In the genomic region with DNA sequence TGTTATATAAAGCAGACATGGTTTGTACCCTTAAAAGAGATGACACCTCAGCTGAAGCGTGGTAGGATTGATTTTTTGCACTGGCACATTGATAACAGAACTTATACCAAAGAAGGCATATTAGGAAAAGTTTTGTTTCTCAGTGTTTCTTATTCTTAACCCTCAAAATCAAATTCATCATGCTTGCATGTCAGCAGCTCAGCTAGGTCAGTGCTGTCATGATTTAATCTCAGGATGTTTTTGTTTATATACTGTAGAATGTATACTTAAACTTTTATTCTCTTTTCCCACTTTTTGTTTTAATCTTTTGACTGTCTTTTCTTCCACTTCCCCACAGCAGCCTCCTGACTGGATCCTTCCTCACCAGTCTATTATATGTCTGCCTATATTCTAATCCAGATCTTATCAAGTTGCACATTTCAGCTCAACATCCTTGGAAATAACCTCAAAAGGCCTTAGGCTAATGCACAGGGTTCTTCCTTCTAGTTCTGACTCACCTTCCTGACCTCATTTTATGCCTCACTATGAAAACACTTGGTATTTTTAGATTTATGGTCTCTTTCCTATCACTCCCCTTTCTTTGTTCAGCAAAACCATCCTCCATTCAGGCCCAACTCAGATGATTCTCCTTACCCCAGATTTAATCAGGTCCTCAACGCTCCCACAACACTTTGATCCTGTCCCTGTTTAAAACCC, we compare ENCODE assay signal across 10 cellular contexts. TPM values are rescaled to one million over a fixed set of nuclear protein-coding genes. Genes with fewer than 3 reads are reported as not detected.
DNase-seq lines count a peak whose midpoint lies in the region; ATAC-seq, FAIRE-seq and TF ChIP-seq lines count a peak whose summit lies in the region.
"Had no signal": no experiment of that assay in that cellular context is flagged by ENCODE, and none has a peak within 500 bp of the region (broad histone marks: within the 10 kb centered on the region; RNA-seq: fewer than 3 reads in every experiment).

No MANE protein-coding gene starts in this region.

- H3K36me3 Mint-ChIP-seq in T-helper 2 cell treated with Interferon-gamma antibody and Interleukin-4, amounts not matched to agents 5 μg/mL and 100 μg/mL, for 36 hours (ENCODE audit: low read depth): peaks cover 50% of the 10 kb centered on the region

- H3K27ac ChIP-seq in keratinocyte (ENCODE audit: control insufficient read depth, insufficient read depth, low read length): peak overlapping the region; percentile 63
- H3K27ac ChIP-seq in ovary: no peak overlapping the region

- peak overlapping the region; percentile 36 for H3K9ac ChIP-seq in keratinocyte (ENCODE audit: control insufficient read depth, extremely low read depth, insufficient read depth, low read length)

- H3K4me1 ChIP-seq in keratinocyte (ENCODE audit: control insufficient read depth, extremely low read depth, insufficient read depth, low read length) (peaks cover 20% of the 10 kb centered on the region), ovary (ENCODE audit: insufficient read depth) (no peaks in the 10 kb centered on the region)

- no peaks in the 10 kb centered on the region for H3K79me2 ChIP-seq in keratinocyte (ENCODE audit: control insufficient read depth, insufficient read depth, low read length)

- WGBS in ovary, 3 donors: 79 to 94% (median 93%) methylated on average over 2 of the region's 2 CpGs

- ATAC-seq in HG02759 (IDR thresholded peaks at IDR 0.05; ENCODE audit: unreplicated experiment): peak; percentile 49

- H2AFZ ChIP-seq in keratinocyte (ENCODE audit: control insufficient read depth, low read length): no peak overlapping the region

- H3K27ac Mint-ChIP-seq in T-helper 2 cell treated with Interferon-gamma antibody and Interleukin-4, amounts not matched to agents 5 μg/mL and 100 μg/mL, for 36 hours: peak overlapping the region; percentile 79

- TF ChIP-seq POLR2A in ovary (IDR thresholded peaks at IDR 0.05): no peak

- DNase-seq in EL (peak; percentile 87), keratinocyte (ENCODE audit: low read depth, low spot score) (peak; percentile 61), ovary (no peak), NCI-H128 (lab: John Stamatoyannopoulos, UW; ENCODE audit: unreplicated experiment) (no peak), superior temporal gyrus (ENCODE audit: extremely low spot score) (no peak)
- peak; percentile 20 for DNase-seq in T-helper 2 cell treated with Interferon-gamma antibody and Interleukin-4, amounts not matched to agents 5 μg/mL and 100 μg/mL, for 36 hours (ENCODE audit: low spot score)
- DNase-seq in activated CD4-positive, CD25-positive, alpha-beta regulatory T cell treated with anti-CD3 and anti-CD28 coated beads, Interleukin-2, amount 50 U/mL, for 72 hours: no peak
- DNase-seq: NCI-H1694 treated with DMSO at 0.1 percent for 48 hours had no signal

- dilution Hi-C loops in keratinocyte (cut with MboI; ENCODE audit: extremely low pct_ligation_motif_present, low sequenced_read_pairs): no loop called here

- intact Hi-C loops in ovary (cut with DNase I): no loop called here

- H3K4me3 ChIP-seq in keratinocyte (ENCODE audit: control insufficient read depth in 2 of 3, extremely low read depth in 1 of 3, insufficient read depth in 2 of 3, low read depth in 1 of 3, low read length in 3 of 3): no peak overlapping the region
- H3K4me3 ChIP-seq in ovary: no peak overlapping the region

- peak; percentile 85 for FAIRE-seq in keratinocyte (lab: Jason Lieb, UNC)

- no peaks in the 10 kb centered on the region for H3K27me3 ChIP-seq in keratinocyte (ENCODE audit: control insufficient read depth, extremely low read depth, insufficient read depth, low read length)
- H3K27me3 ChIP-seq in ovary: no peaks in the 10 kb centered on the region

- TF ChIP-seq EP300 in ovary (IDR thresholded peaks at IDR 0.05): no peak

- H3K4me1 Mint-ChIP-seq in T-helper 2 cell treated with Interferon-gamma antibody and Interleukin-4, amounts not matched to agents 5 μg/mL and 100 μg/mL, for 36 hours (ENCODE audit: low read depth): peaks cover 20% of the 10 kb centered on the region

- H3K4me2 ChIP-seq in keratinocyte (ENCODE audit: control insufficient read depth, extremely low read depth, insufficient read depth, low read depth, low read length): peak overlapping the region; percentile 47

- peak overlapping the region; percentile 13 for H3K4me3 Mint-ChIP-seq in T-helper 2 cell treated with Interferon-gamma antibody and Interleukin-4, amounts not matched to agents 5 μg/mL and 100 μg/mL, for 36 hours

- H3K9me3 Mint-ChIP-seq in T-helper 2 cell treated with Interferon-gamma antibody and Interleukin-4, amounts not matched to agents 5 μg/mL and 100 μg/mL, for 36 hours: no peaks in the 10 kb centered on the region

- H3K27me3 Mint-ChIP-seq in T-helper 2 cell treated with Interferon-gamma antibody and Interleukin-4, amounts not matched to agents 5 μg/mL and 100 μg/mL, for 36 hours (ENCODE audit: low read depth): no peaks in the 10 kb centered on the region

- no peaks in the 10 kb centered on the region for H3K9me1 ChIP-seq in keratinocyte (ENCODE audit: control insufficient read depth, extremely low read depth, insufficient read depth, low read length)

- H3K36me3 ChIP-seq in keratinocyte (ENCODE audit: control insufficient read depth in 2 of 2, extremely low read depth in 1 of 2, insufficient read depth in 2 of 2, low read length in 2 of 2): peaks cover 29 to 41% of the 10 kb centered on the region in 2 experiments
- no peaks in the 10 kb centered on the region for H3K36me3 ChIP-seq in ovary

- no peaks in the 10 kb centered on the region for H3K9me3 ChIP-seq in keratinocyte (ENCODE audit: control insufficient read depth, low read depth, low read length)
- H3K9me3 ChIP-seq in ovary: no peaks in the 10 kb centered on the region

- H4K20me1 ChIP-seq in keratinocyte (ENCODE audit: control insufficient read depth, extremely low read depth, insufficient read depth, low read length): no peaks in the 10 kb centered on the region

- TF ChIP-seq CTCF in keratinocyte (optimal IDR thresholded peaks at IDR 0.05 in 1 of 3, IDR thresholded peaks at IDR 0.05 in 1 of 3, conservative IDR thresholded peaks at IDR 0.05 in 1 of 3; ENCODE audit: extremely low read depth in 1 of 3, insufficient read depth in 2 of 3, low read length in 3 of 3): no peak
- TF ChIP-seq CTCF in ovary (IDR thresholded peaks at IDR 0.05): no peak

RNA-seq across cellular contexts. Expression of a gene that starts 7.1 kb away (rescaled TPM):
- polyA plus RNA-seq in keratinocyte (13.2 to 41.9 TPM (median 25.8 TPM) in 3 replicates), ovary (10 to 100 TPM; 12.4 to 29.5 TPM)
- polyA plus RNA-seq in keratinocyte (2011; ENCODE audit: low read depth): 295 TPM
- 17.3 and 22.5 TPM in 2 replicates for polyA plus RNA-seq in keratinocyte (2011; cell fraction: cytosol; rRNA removed)
- 7.0 and 9.8 TPM in 2 replicates for polyA plus RNA-seq in keratinocyte (2011; cell fraction: nucleus; rRNA removed)
- 41.6 and 79.2 TPM in 2 replicates for polyA plus RNA-seq in keratinocyte (2012; ENCODE audit: low replicate concordance)
- 1.7 to 4.7 TPM (median 4.7 TPM) in 3 replicates for polyA minus RNA-seq in keratinocyte
- 19.8 TPM for polyA minus RNA-seq in keratinocyte (2011; cell fraction: cytosol; rRNA and poly(A)+ RNA removed)
- 1.9 and 2.9 TPM in 2 replicates for polyA minus RNA-seq in keratinocyte (2011; cell fraction: nucleus; rRNA and poly(A)+ RNA removed)
- total RNA-seq in ovary: 10 to 100 TPM; 44.1 to 64.8 (median 44.4) TPM

RNA-seq across cellular contexts. Expression of a gene that starts 33.4 kb away (rescaled TPM):
- not detected in 3 replicates for polyA plus RNA-seq in keratinocyte
- polyA plus RNA-seq in keratinocyte (2011; ENCODE audit: low read depth): not detected
- not detected in 2 replicates for polyA plus RNA-seq in keratinocyte (2011; cell fraction: cytosol; rRNA removed)
- polyA plus RNA-seq in keratinocyte (2011; cell fraction: nucleus; rRNA removed): not detected in 2 replicates
- polyA plus RNA-seq in keratinocyte (2012; ENCODE audit: low replicate concordance): not detected in 2 replicates
- polyA minus RNA-seq in keratinocyte: not detected in 3 replicates
- not detected for polyA minus RNA-seq in keratinocyte (2011; cell fraction: cytosol; rRNA and poly(A)+ RNA removed)
- polyA minus RNA-seq in keratinocyte (2011; cell fraction: nucleus; rRNA and poly(A)+ RNA removed): not detected in 2 replicates
- not detected for total RNA-seq in ovary
- not detected for polyA plus RNA-seq in ovary
- total RNA-seq: posterior vena cava had no signal

Comparison
In these comparisons a context has a peak if more than half of its experiments do, and no peak if none do; other contexts are left out.
1. DNase-seq: peak in EL (single experiment), T-helper 2 cell treated with Interferon-gamma antibody and Interleukin-4, amounts not matched to agents 5 μg/mL and 100 μg/mL, for 36 hours (single experiment) and keratinocyte (single experiment); none in ovary (0 of 5), NCI-H128 (single experiment), superior temporal gyrus (single experiment) and activated CD4-positive, CD25-positive, alpha-beta regulatory T cell treated with anti-CD3 and anti-CD28 coated beads, Interleukin-2, amount 50 U/mL, for 72 hours (single experiment).